ENCODE assay signal across 34 cellular contexts in the genomic region with DNA sequence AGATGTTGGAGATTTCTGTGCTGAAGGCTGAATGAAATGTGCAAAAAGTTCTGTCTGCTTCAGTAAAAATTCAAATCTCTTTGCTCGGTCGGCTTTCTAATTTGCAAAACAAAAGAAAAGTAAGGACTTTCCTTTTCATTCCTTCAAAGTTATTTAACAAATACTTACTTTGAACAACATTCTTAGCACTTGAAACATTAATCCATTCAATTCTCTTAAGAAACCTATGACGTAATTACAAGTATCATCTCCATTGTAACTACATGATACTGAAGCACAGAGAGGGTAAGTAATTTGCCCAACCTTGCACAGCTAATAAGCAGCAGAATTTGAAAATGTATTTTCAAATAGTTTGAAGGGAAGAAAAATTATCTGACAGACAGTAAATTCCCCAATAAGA. TPM values are rescaled to one million over a fixed set of nuclear protein-coding genes. Genes with fewer than 3 reads are reported as not detected.
"Had no signal": no experiment of that assay in that cellular context is flagged by ENCODE, and none has a peak within 500 bp of the region (broad histone marks: within the 10 kb centered on the region; RNA-seq: fewer than 3 reads in every experiment).

No MANE protein-coding gene starts in this region.

- FAIRE-seq: bronchial epithelial cell had no signal

- H3K27me3 Mint-ChIP-seq: activated naive CD4-positive, alpha-beta T cell treated with anti-CD3 and anti-CD28 coated beads, Interleukin-2, amount 10 ng/mL, durations not matched to agents 7 days and 5 days; activated naive CD8-positive, alpha-beta T cell treated with anti-CD3 and anti-CD28 coated beads, Interleukin-2, amount 10 ng/mL, durations not matched to agents 7 days and 5 days had no signal

- H3K9me3 Mint-ChIP-seq: activated B cell treated with CpG ODN at 0.5 μM for 24 hours; activated CD4-positive, alpha-beta memory T cell treated with anti-CD3 and anti-CD28 coated beads for 36 hours; activated naive CD4-positive, alpha-beta T cell treated with anti-CD3 and anti-CD28 coated beads, Interleukin-2, amount 10 ng/mL, durations not matched to agents 7 days and 5 days; activated naive CD4-positive, alpha-beta T cell treated with anti-CD3 and anti-CD28 coated beads, Interleukin-2, amount 50 U/mL, for 72 hours; activated naive CD8-positive, alpha-beta T cell treated with anti-CD3 and anti-CD28 coated beads, Interleukin-2, amount 10 ng/mL, durations not matched to agents 7 days and 5 days; activated T-cell treated with anti-CD3 and anti-CD28 coated beads, Interleukin-2, amount 50 U/mL, for 24 hours; activated T-cell treated with anti-CD3 and anti-CD28 coated beads, Interleukin-2, amount 50 U/mL, for 72 hours; central memory CD8-positive, alpha-beta T cell; dendritic cell treated with granulocyte-macrophage colony-stimulating factor and Interleukin-4, amounts not matched to agents 40 ng/mL and 50 ng/mL, for 4 days; effector memory CD8-positive, alpha-beta T cell; T-helper 2 cell treated with Interferon-gamma antibody and Interleukin-4, amounts not matched to agents 5 μg/mL and 100 μg/mL, for 36 hours had no signal

- H3K36me3 ChIP-seq: gastrocnemius medialis, WERI-Rb-1 had no signal

- H3K9me3 ChIP-seq: ascending aorta, esophagus muscularis mucosa, gastrocnemius medialis, heart left ventricle had no signal

- H3K4me3 Mint-ChIP-seq: activated B cell treated with CpG ODN at 0.5 μM for 24 hours; activated CD4-positive, alpha-beta memory T cell treated with anti-CD3 and anti-CD28 coated beads for 36 hours; activated CD8-positive, alpha-beta memory T cell treated with anti-CD3 and anti-CD28 coated beads, Interleukin-2, amount 10 ng/mL, durations not matched to agents 7 days and 5 days; activated CD8-positive, alpha-beta T cell treated with anti-CD3 and anti-CD28 coated beads, Interleukin-2, amount 10 ng/mL, durations not matched to agents 7 days and 5 days; activated naive CD4-positive, alpha-beta T cell treated with anti-CD3 and anti-CD28 coated beads, Interleukin-2, amount 10 ng/mL, durations not matched to agents 7 days and 5 days; activated naive CD8-positive, alpha-beta T cell treated with anti-CD3 and anti-CD28 coated beads, Interleukin-2, amount 10 ng/mL, durations not matched to agents 7 days and 5 days; activated T-cell treated with anti-CD3 and anti-CD28 coated beads, Interleukin-2, amount 50 U/mL, for 24 hours; activated T-cell treated with anti-CD3 and anti-CD28 coated beads, Interleukin-2, amount 50 U/mL, for 72 hours; central memory CD8-positive, alpha-beta T cell; dendritic cell treated with granulocyte-macrophage colony-stimulating factor and Interleukin-4, amounts not matched to agents 40 ng/mL and 50 ng/mL, for 4 days; effector memory CD8-positive, alpha-beta T cell; T-helper 17 cell; T-helper 2 cell treated with Interferon-gamma antibody and Interleukin-4, amounts not matched to agents 5 μg/mL and 100 μg/mL, for 36 hours had no signal

- ATAC-seq: activated CD4-positive, CD25-positive, alpha-beta regulatory T cell treated with anti-CD3 and anti-CD28 coated beads, Interleukin-2, amount 50 U/mL, for 24 hours; activated CD8-positive, alpha-beta memory T cell treated with anti-CD3 and anti-CD28 coated beads, Interleukin-2, amount 10 ng/mL, durations not matched to agents 7 days and 5 days; activated CD8-positive, alpha-beta T cell treated with anti-CD3 and anti-CD28 coated beads, Interleukin-2, amount 10 ng/mL, durations not matched to agents 7 days and 5 days; activated naive CD4-positive, alpha-beta T cell treated with anti-CD3 and anti-CD28 coated beads, Interleukin-2, amount 50 U/mL, for 72 hours; activated T-cell treated with anti-CD3 and anti-CD28 coated beads, Interleukin-2, amount 50 U/mL, for 72 hours; effector memory CD8-positive, alpha-beta T cell; foreskin keratinocyte; gastrocnemius medialis; heart left ventricle; T-helper 17 cell had no signal

- H3K4me1 Mint-ChIP-seq: activated B cell treated with CpG ODN at 0.5 μM for 24 hours; activated CD8-positive, alpha-beta memory T cell treated with anti-CD3 and anti-CD28 coated beads, Interleukin-2, amount 10 ng/mL, durations not matched to agents 7 days and 5 days; activated naive CD4-positive, alpha-beta T cell treated with anti-CD3 and anti-CD28 coated beads, Interleukin-2, amount 10 ng/mL, durations not matched to agents 7 days and 5 days; activated naive CD8-positive, alpha-beta T cell treated with anti-CD3 and anti-CD28 coated beads, Interleukin-2, amount 10 ng/mL, durations not matched to agents 7 days and 5 days; central memory CD8-positive, alpha-beta T cell; T-helper 17 cell had no signal

- H3K27me3 ChIP-seq: ascending aorta, brain microvascular endothelial cell, esophagus muscularis mucosa, foreskin keratinocyte, gastrocnemius medialis had no signal

- H3K4me3 ChIP-seq: ascending aorta, coronary artery, esophagus muscularis mucosa, gastrocnemius medialis, heart left ventricle had no signal

- H3K36me3 Mint-ChIP-seq: activated CD4-positive, alpha-beta memory T cell treated with anti-CD3 and anti-CD28 coated beads for 36 hours; activated CD8-positive, alpha-beta memory T cell treated with anti-CD3 and anti-CD28 coated beads, Interleukin-2, amount 10 ng/mL, durations not matched to agents 7 days and 5 days; activated naive CD4-positive, alpha-beta T cell treated with anti-CD3 and anti-CD28 coated beads, Interleukin-2, amount 10 ng/mL, durations not matched to agents 7 days and 5 days; activated naive CD4-positive, alpha-beta T cell treated with anti-CD3 and anti-CD28 coated beads, Interleukin-2, amount 50 U/mL, for 72 hours; activated naive CD8-positive, alpha-beta T cell treated with anti-CD3 and anti-CD28 coated beads, Interleukin-2, amount 10 ng/mL, durations not matched to agents 7 days and 5 days had no signal

- H3K4me1 ChIP-seq: ascending aorta, foreskin keratinocyte, gastrocnemius medialis had no signal

- H3K27ac ChIP-seq: ascending aorta, brain microvascular endothelial cell, coronary artery, esophagus muscularis mucosa, foreskin keratinocyte, gastrocnemius medialis, heart left ventricle, WERI-Rb-1 had no signal

- DNase-seq: activated B cell treated with CpG ODN at 0.5 μM for 24 hours; activated CD4-positive, alpha-beta memory T cell treated with anti-CD3 and anti-CD28 coated beads for 36 hours; activated CD4-positive, alpha-beta T cell treated with anti-CD3 and anti-CD28 coated beads for 48 hours; activated CD4-positive, alpha-beta T cell treated with anti-CD3 and anti-CD28 coated beads, Interleukin-2, amount 50 U/mL, for 1 hour; activated CD8-positive, alpha-beta memory T cell treated with anti-CD3 and anti-CD28 coated beads, Interleukin-2, amount 10 ng/mL, durations not matched to agents 7 days and 5 days; activated CD8-positive, alpha-beta memory T cell treated with anti-CD3 and anti-CD28 coated beads, Interleukin-2, amount 50 U/mL, for 4 hours; activated CD8-positive, alpha-beta T cell treated with anti-CD3 and anti-CD28 coated beads, Interleukin-2, amount 10 ng/mL, durations not matched to agents 7 days and 5 days; activated gamma-delta T cell; activated naive CD4-positive, alpha-beta T cell; activated naive CD4-positive, alpha-beta T cell treated with anti-CD3 and anti-CD28 coated beads, Interleukin-2, amount 10 ng/mL, durations not matched to agents 7 days and 5 days; activated naive CD8-positive, alpha-beta T cell treated with anti-CD3 and anti-CD28 coated beads, Interleukin-2, amount 10 ng/mL, durations not matched to agents 7 days and 5 days; activated T-cell treated with anti-CD3 and anti-CD28 coated beads, Interleukin-2, amount 50 U/mL, for 24 hours; activated T-cell treated with anti-CD3 and anti-CD28 coated beads, Interleukin-2, amount 50 U/mL, for 72 hours; brain microvascular endothelial cell; effector CD4-positive, alpha-beta T cell; effector memory CD8-positive, alpha-beta T cell; erythroblast; foreskin keratinocyte; gastrocnemius medialis; glutamatergic neuron; heart left ventricle; T-helper 1 cell; T-helper 17 cell; T1000; WERI-Rb-1 had no signal

- H3K27ac Mint-ChIP-seq: activated B cell treated with CpG ODN at 0.5 μM for 24 hours; activated CD4-positive, alpha-beta memory T cell treated with anti-CD3 and anti-CD28 coated beads for 36 hours; activated CD8-positive, alpha-beta memory T cell treated with anti-CD3 and anti-CD28 coated beads, Interleukin-2, amount 10 ng/mL, durations not matched to agents 7 days and 5 days; activated CD8-positive, alpha-beta T cell treated with anti-CD3 and anti-CD28 coated beads, Interleukin-2, amount 10 ng/mL, durations not matched to agents 7 days and 5 days; activated naive CD4-positive, alpha-beta T cell treated with anti-CD3 and anti-CD28 coated beads, Interleukin-2, amount 10 ng/mL, durations not matched to agents 7 days and 5 days; activated naive CD4-positive, alpha-beta T cell treated with anti-CD3 and anti-CD28 coated beads, Interleukin-2, amount 50 U/mL, for 72 hours; activated naive CD8-positive, alpha-beta T cell treated with anti-CD3 and anti-CD28 coated beads, Interleukin-2, amount 10 ng/mL, durations not matched to agents 7 days and 5 days; activated T-cell treated with anti-CD3 and anti-CD28 coated beads, Interleukin-2, amount 50 U/mL, for 24 hours; activated T-cell treated with anti-CD3 and anti-CD28 coated beads, Interleukin-2, amount 50 U/mL, for 72 hours; dendritic cell treated with granulocyte-macrophage colony-stimulating factor and Interleukin-4, amounts not matched to agents 40 ng/mL and 50 ng/mL, for 4 days; effector memory CD8-positive, alpha-beta T cell; T-helper 17 cell; T-helper 2 cell treated with Interferon-gamma antibody and Interleukin-4, amounts not matched to agents 5 μg/mL and 100 μg/mL, for 36 hours had no signal

RNA-seq across cellular contexts. Expression of a gene that starts 6.9 kb away (rescaled TPM):
- total RNA-seq: activated CD8-positive, alpha-beta memory T cell treated with anti-CD3 and anti-CD28 coated beads, Interleukin-2, amount 10 ng/mL, durations not matched to agents 7 days and 5 days; activated CD8-positive, alpha-beta T cell treated with anti-CD3 and anti-CD28 coated beads, Interleukin-2, amount 10 ng/mL, durations not matched to agents 7 days and 5 days had no signal
